In genomic region chr7:55074008-55074499, GRCh38 we compare ENCODE assay signal across 7 cellular contexts. TPM values are rescaled to one million over a fixed set of nuclear protein-coding genes. Genes with fewer than 3 reads are reported as not detected.
DNase-seq lines count a peak whose midpoint lies in the region; ATAC-seq and TF ChIP-seq lines count a peak whose summit lies in the region.

No MANE protein-coding gene starts in this region.

- H4K20me1 ChIP-seq in H9 (ENCODE audit: control insufficient read depth, insufficient read depth, insufficient read length) = no peaks in the 10 kb centered on the region

- H3K9me3 ChIP-seq in H9 (ENCODE audit: control insufficient read depth, low read depth, low read length) (no peaks in the 10 kb centered on the region), MG63 (no peaks in the 10 kb centered on the region), left ventricle myocardium inferior (replicated peaks) (no peaks in the 10 kb centered on the region)

- no peaks in the 10 kb centered on the region for H3K4me1 ChIP-seq in H9 (ENCODE audit: insufficient read depth, low read length)
- H3K4me1 ChIP-seq in left ventricle myocardium inferior = peaks cover 50% of the 10 kb centered on the region

- H4K5ac ChIP-seq in H9 (ENCODE audit: insufficient read length, low read depth, low read length) = no peak overlapping the region

- no peak overlapping the region for H3K9ac ChIP-seq in H9 (ENCODE audit: extremely low read depth, insufficient read length, low read length)

- no peak overlapping the region for H2BK5ac ChIP-seq in H9 (ENCODE audit: insufficient read length, low read length)

- H3K4me3 Mint-ChIP-seq in H9 = no peak overlapping the region
- H3K4me3 Mint-ChIP-seq in activated T-helper 17 cell treated with anti-CD3 and anti-CD28 coated beads, Interleukin-2, amount 50 U/mL, for 72 hours = peak overlapping the region; percentile 82
- H3K4me3 Mint-ChIP-seq in stimulated activated naive B cell treated with anti-CD40 and anti-IgM and Interleukin-4, amounts not matched to agents 10 μg/mL and 1 μg/mL and 100 μg/mL, for 72 hours = peak overlapping the region; percentile 29 to 58

- H3K14ac ChIP-seq in H9 (ENCODE audit: insufficient read depth, low read length) = no peak overlapping the region

- H2BK120ac ChIP-seq in H9 (ENCODE audit: low read depth, low read length, poor library complexity, severe bottlenecking) = no peak overlapping the region

- no peak overlapping the region for H2AK5ac ChIP-seq in H9 (ENCODE audit: insufficient read length, low read length)

- peaks cover 3 to 9% of the 10 kb centered on the region in 2 experiments for H3K4me1 Mint-ChIP-seq in H9
- H3K4me1 Mint-ChIP-seq in activated T-helper 17 cell treated with anti-CD3 and anti-CD28 coated beads, Interleukin-2, amount 50 U/mL, for 72 hours = peaks cover 15% of the 10 kb centered on the region
- peaks cover 12 to 15% of the 10 kb centered on the region in 2 donors for H3K4me1 Mint-ChIP-seq in stimulated activated naive B cell treated with anti-CD40 and anti-IgM and Interleukin-4, amounts not matched to agents 10 μg/mL and 1 μg/mL and 100 μg/mL, for 72 hours

- no CpG with 5 or more reads among the region's 12 CpGs for WGBS in H9 (ENCODE audit: extremely low coverage, insufficient read length, low lambda C conversion rate)

- peak overlapping the region in 1 of 3 experiments; percentile 8; a peak in 2 of 7 replicates for H3K27ac Mint-ChIP-seq in H9
- peak overlapping the region; percentile 95 for H3K27ac Mint-ChIP-seq in activated T-helper 17 cell treated with anti-CD3 and anti-CD28 coated beads, Interleukin-2, amount 50 U/mL, for 72 hours
- H3K27ac Mint-ChIP-seq in stimulated activated naive B cell treated with anti-CD40 and anti-IgM and Interleukin-4, amounts not matched to agents 10 μg/mL and 1 μg/mL and 100 μg/mL, for 72 hours = peak overlapping the region; percentile 87

- DNase-seq in H9 (peak; percentile 34), MG63 (peak; percentile 93), left ventricle myocardium inferior (peak; percentile 42), DMS79 treated with DMSO at 0.1 percent for 48 hours (lab: John Stamatoyannopoulos, UW) (no peak)
- peak; percentile 15 for DNase-seq in stimulated activated naive B cell treated with anti-CD40 and anti-IgM and Interleukin-4, amounts not matched to agents 10 μg/mL and 1 μg/mL and 100 μg/mL, for 72 hours

- H3K79me2 ChIP-seq in H9 (ENCODE audit: insufficient read depth, low read length) = no peaks in the 10 kb centered on the region

- H4K8ac ChIP-seq in H9 (replicated peaks; ENCODE audit: insufficient read length, low read depth, low read length) = no peak overlapping the region

- no peak overlapping the region for H3K56ac ChIP-seq in H9 (ENCODE audit: insufficient read length, low read depth, low read length)

- H3K23ac ChIP-seq in H9 (ENCODE audit: insufficient read length, low read depth, low read length) = no peak overlapping the region

- H3K36me3 Mint-ChIP-seq in H9 (ENCODE audit: insufficient read depth in 1 of 3, low read depth in 3 of 3) = no peaks in the 10 kb centered on the region; a peak in 1 of 7 replicates
- H3K36me3 Mint-ChIP-seq in activated T-helper 17 cell treated with anti-CD3 and anti-CD28 coated beads, Interleukin-2, amount 50 U/mL, for 72 hours (ENCODE audit: low read depth) = no peaks in the 10 kb centered on the region
- peaks cover 0 to 3% of the 10 kb centered on the region in 2 donors for H3K36me3 Mint-ChIP-seq in stimulated activated naive B cell treated with anti-CD40 and anti-IgM and Interleukin-4, amounts not matched to agents 10 μg/mL and 1 μg/mL and 100 μg/mL, for 72 hours

- no peak overlapping the region for H2BK20ac ChIP-seq in H9 (ENCODE audit: low read depth, low read length, poor library complexity, severe bottlenecking)

- H3K4ac ChIP-seq in H9 (ENCODE audit: low read depth, low read length) = no peak overlapping the region

- TF ChIP-seq CTCF in H9 (conservative IDR thresholded peaks at IDR 0.05) (no peak), left ventricle myocardium inferior (IDR thresholded peaks at IDR 0.05; ENCODE audit: borderline replicate concordance) (no peak)

- peak; percentile 66 for ATAC-seq in GM18508 (IDR thresholded peaks at IDR 0.05; ENCODE audit: insufficient read depth, unreplicated experiment)
- ATAC-seq in activated T-helper 17 cell treated with anti-CD3 and anti-CD28 coated beads, Interleukin-2, amount 50 U/mL, for 72 hours (replicated peaks) = peak; percentile 82
- peak; percentile 43 to 52 for ATAC-seq in stimulated activated naive B cell treated with anti-CD40 and anti-IgM and Interleukin-4, amounts not matched to agents 10 μg/mL and 1 μg/mL and 100 μg/mL, for 72 hours (replicated peaks)

- H3K79me1 ChIP-seq in H9 (ENCODE audit: insufficient read depth, low read depth, low read length, poor library complexity, severe bottlenecking) = no peaks in the 10 kb centered on the region

- H3K4me2 ChIP-seq in H9 (ENCODE audit: insufficient read depth, insufficient read length, low read length) = no peak overlapping the region

- peaks cover 33% of the 10 kb centered on the region for H3K36me3 ChIP-seq in MG63
- H3K36me3 ChIP-seq in left ventricle myocardium inferior = no peaks in the 10 kb centered on the region

- intact Hi-C loops in left ventricle myocardium inferior (cut with micrococcal nuclease) = no loop called here

- no peak overlapping the region for H3K18ac ChIP-seq in H9 (ENCODE audit: insufficient read length, low read depth, low read length)

- no peak overlapping the region for H3T11ph ChIP-seq in H9 (ENCODE audit: low read length)

- H3K23me2 ChIP-seq in H9 (ENCODE audit: insufficient read length, low read depth, low read length, poor library complexity, severe bottlenecking) = no peaks in the 10 kb centered on the region

- no peaks in the 10 kb centered on the region for H3K27me3 Mint-ChIP-seq in H9 (ENCODE audit: low read depth)
- peaks cover 3% of the 10 kb centered on the region for H3K27me3 Mint-ChIP-seq in activated T-helper 17 cell treated with anti-CD3 and anti-CD28 coated beads, Interleukin-2, amount 50 U/mL, for 72 hours
- H3K27me3 Mint-ChIP-seq in stimulated activated naive B cell treated with anti-CD40 and anti-IgM and Interleukin-4, amounts not matched to agents 10 μg/mL and 1 μg/mL and 100 μg/mL, for 72 hours = peaks cover 28 to 38% of the 10 kb centered on the region in 2 donors

- H3K27me3 ChIP-seq in H9 (ENCODE audit: insufficient read depth, low read length) (no peaks in the 10 kb centered on the region), MG63 (no peaks in the 10 kb centered on the region), left ventricle myocardium inferior (ENCODE audit: low read depth) (peaks cover 5% of the 10 kb centered on the region)

- H2BK15ac ChIP-seq in H9 (ENCODE audit: low read depth, low read length) = no peak overlapping the region

- H4K91ac ChIP-seq in H9 (ENCODE audit: insufficient read length, low read depth, low read length) = no peak overlapping the region

- H3K27ac ChIP-seq in H9 (ENCODE audit: insufficient read length, low read depth, low read length) (no peak overlapping the region), left ventricle myocardium inferior (replicated peaks) (peak overlapping the region; percentile 83)

- no peaks in the 10 kb centered on the region for H3K9me3 Mint-ChIP-seq in H9
- peaks cover 5% of the 10 kb centered on the region for H3K9me3 Mint-ChIP-seq in activated T-helper 17 cell treated with anti-CD3 and anti-CD28 coated beads, Interleukin-2, amount 50 U/mL, for 72 hours
- peaks cover 0 to 8% of the 10 kb centered on the region in 2 donors for H3K9me3 Mint-ChIP-seq in stimulated activated naive B cell treated with anti-CD40 and anti-IgM and Interleukin-4, amounts not matched to agents 10 μg/mL and 1 μg/mL and 100 μg/mL, for 72 hours

- no peak overlapping the region for H2BK12ac ChIP-seq in H9 (ENCODE audit: insufficient read length, low read depth, low read length)

- H3K4me3 ChIP-seq in MG63 (peak overlapping the region; percentile 16), left ventricle myocardium inferior (peak overlapping the region; percentile 50)

- no peak overlapping the region for H2AFZ ChIP-seq in H9 (ENCODE audit: low read length)

RNA-seq across cellular contexts. Expression of gene EGFR, which starts 55.2 kb away (rescaled TPM):
- total RNA-seq in H9 (2021) (3.1 and 3.3 TPM in 2 replicates), left ventricle myocardium inferior (6.1 TPM)
- 20.3 and 21.0 TPM in 2 replicates for total RNA-seq in MG63 (2014; rRNA removed; shearing (Covaris generic); ENCODE audit: low replicate concordance)
- total RNA-seq in activated T-helper 17 cell treated with anti-CD3 and anti-CD28 coated beads, Interleukin-2, amount 50 U/mL, for 72 hours = under 1 TPM in 1 of 2 donors, not detected in 1; 0.02 TPM

Comparison
In these comparisons a context has a peak if more than half of its experiments do, and no peak if none do; other contexts are left out.
1. H3K4me3 Mint-ChIP-seq: peak in activated T-helper 17 cell treated with anti-CD3 and anti-CD28 coated beads, Interleukin-2, amount 50 U/mL, for 72 hours (single experiment) and stimulated activated naive B cell treated with anti-CD40 and anti-IgM and Interleukin-4, amounts not matched to agents 10 μg/mL and 1 μg/mL and 100 μg/mL, for 72 hours (2 of 2); none in H9 (0 of 2).
2. Peak in every context shown above with its lines, with median percentiles within 50 percentile points of each other: ATAC-seq.